ENCODE assay signal across 8 cellular contexts in genomic region chr1:34985063-34985770, GRCh38. TPM values are rescaled to one million over a fixed set of nuclear protein-coding genes. Genes with fewer than 3 reads are reported as not detected.
DNase-seq lines count a peak whose midpoint lies in the region; FAIRE-seq and TF ChIP-seq lines count a peak whose summit lies in the region.

Gene TMEM35B (minus strand): TSS chr1:34985347. CDS start chr1:34985305, 42 bp downstream.

- H3K9me3 ChIP-seq in MG63: no peaks in the 10 kb centered on the region
- no peaks in the 10 kb centered on the region for H3K9me3 ChIP-seq in WERI-Rb-1 (ENCODE audit: severe bottlenecking)
- no peaks in the 10 kb centered on the region for H3K9me3 ChIP-seq in breast epithelium
- H3K9me3 ChIP-seq in smooth muscle cell (replicated peaks; ENCODE audit: low read depth): no peaks in the 10 kb centered on the region

- intact Hi-C loops in breast epithelium (cut with DNase I; ENCODE audit: low total_unique reads): no loop called here

- H3K79me2 ChIP-seq in smooth muscle cell (ENCODE audit: low read depth): no peaks in the 10 kb centered on the region

- TF ChIP-seq POLR2A in GM10847 (IDR thresholded peaks at IDR 0.05; ENCODE audit: extremely low read depth, insufficient read length): peak; percentile 81
- peak; percentile 90 for TF ChIP-seq POLR2A in H54 (IDR thresholded peaks at IDR 0.05; ENCODE audit: low read depth, low read length)
- peak; percentile 58 for TF ChIP-seq POLR2A in breast epithelium (IDR thresholded peaks at IDR 0.05)

- H3K27me3 ChIP-seq in MG63 (no peaks in the 10 kb centered on the region), WERI-Rb-1 (ENCODE audit: insufficient read depth, low read depth, severe bottlenecking) (no peaks in the 10 kb centered on the region), breast epithelium (no peaks in the 10 kb centered on the region), smooth muscle cell (ENCODE audit: low read depth) (no peaks in the 10 kb centered on the region)

- peak within 1 kb of the TSS; percentile 86 for H2AFZ ChIP-seq in smooth muscle cell (ENCODE audit: low read depth)

- H3K4me3 ChIP-seq in MG63: peak within 1 kb of the TSS; percentile 72
- peak within 1 kb of the TSS; percentile 82 for H3K4me3 ChIP-seq in WERI-Rb-1 (ENCODE audit: low read depth, low read length)
- peak within 1 kb of the TSS; percentile 85 to 95 (median 91) for H3K4me3 ChIP-seq in breast epithelium
- H3K4me3 ChIP-seq in smooth muscle cell: peak within 1 kb of the TSS; percentile 90

- TF ChIP-seq CTCF in WERI-Rb-1 (IDR thresholded peaks at IDR 0.05; ENCODE audit: low read depth, low read length): no peak
- peak in 1 of 3 donors; percentile 20 for TF ChIP-seq CTCF in breast epithelium (IDR thresholded peaks at IDR 0.05)
- TF ChIP-seq CTCF in smooth muscle cell (IDR thresholded peaks at IDR 0.05; ENCODE audit: borderline replicate concordance, insufficient read depth, poor library complexity, severe bottlenecking): no peak
- TF ChIP-seq CTCF in D721Med (IDR thresholded peaks at IDR 0.05; ENCODE audit: insufficient read depth, missing control alignments): no peak

- DNase-seq in H54 (ENCODE audit: insufficient read length, low spot score) (peak; percentile 67), MG63 (peak; percentile 75), WERI-Rb-1 (peak; percentile 76), breast epithelium (ENCODE audit: low spot score in 2 of 2) (peak in 1 of 2 donors; percentile 61), iPS-NIHi7 (ENCODE audit: extremely low spot score) (peak; percentile 75), smooth muscle cell (lab: John Stamatoyannopoulos, UW; ENCODE audit: unreplicated experiment) (peak; percentile 30), D721Med (ENCODE audit: insufficient read length, low spot score) (no peak)

- H3F3A ChIP-seq in smooth muscle cell (ENCODE audit: low read depth): peaks cover 10% of the 10 kb centered on the region

- H3K9ac ChIP-seq in smooth muscle cell (ENCODE audit: low read depth): peak within 1 kb of the TSS; percentile 79

- FAIRE-seq in H54 (lab: Jason Lieb, UNC) (no peak), D721Med (lab: Jason Lieb, UNC) (no peak)

- no peaks in the 10 kb centered on the region for H4K20me1 ChIP-seq in smooth muscle cell (ENCODE audit: low read depth)

- H3K27ac ChIP-seq in WERI-Rb-1 (peak within 1 kb of the TSS; percentile 90), breast epithelium (peak within 1 kb of the TSS; percentile 86 to 92), smooth muscle cell (ENCODE audit: low read depth) (peak within 1 kb of the TSS; percentile 82)

- H3K36me3 ChIP-seq in MG63: no peaks in the 10 kb centered on the region; the same call in none of the 2 replicates
- H3K36me3 ChIP-seq in WERI-Rb-1: peaks cover 3% of the 10 kb centered on the region; the same call in 1 of the 2 replicates
- H3K36me3 ChIP-seq in breast epithelium: no peaks in the 10 kb centered on the region
- H3K36me3 ChIP-seq in smooth muscle cell (ENCODE audit: low read depth): no peaks in the 10 kb centered on the region

- peak within 1 kb of the TSS; percentile 94 for H3K4me2 ChIP-seq in smooth muscle cell

- 3% methylated on average over 49 of the region's 50 CpGs for WGBS in smooth muscle cell (ENCODE audit: low lambda C conversion rate)

- peaks cover 0 to 6% of the 10 kb centered on the region in 2 donors for H3K4me1 ChIP-seq in breast epithelium
- H3K4me1 ChIP-seq in smooth muscle cell (ENCODE audit: low read depth): peaks cover 19% of the 10 kb centered on the region

RNA-seq across cellular contexts. Expression of gene TMEM35B, which starts in this region (rescaled TPM):
- total RNA-seq in MG63 (2014; rRNA removed; shearing (Covaris generic); ENCODE audit: low replicate concordance): 46.1 and 53.9 TPM in 2 replicates
- total RNA-seq in breast epithelium: 10 to 100 TPM; 30.5 to 55.0 (median 37.6) TPM
- 61.2 and 62.0 TPM in 2 replicates for total RNA-seq in smooth muscle cell
- polyA plus RNA-seq in smooth muscle cell: 75.1 and 75.7 TPM in 2 replicates
